ENCODE assay signal across 8 cellular contexts in genomic region chr3:32467333-32468070, GRCh38. TPM values are rescaled to one million over a fixed set of nuclear protein-coding genes. Genes with fewer than 3 reads are reported as not detected.
DNase-seq lines count a peak whose midpoint lies in the region; ATAC-seq and TF ChIP-seq lines count a peak whose summit lies in the region.

No MANE protein-coding gene starts in this region.

- H2AFZ ChIP-seq in SK-N-SH (ENCODE audit: low read depth) = no peak overlapping the region

- H3K9me3 Mint-ChIP-seq in activated naive CD8-positive, alpha-beta T cell treated with anti-CD3 and anti-CD28 coated beads for 36 hours = no peaks in the 10 kb centered on the region

- in situ Hi-C loops in KBM-7 (cut with MboI; ENCODE audit: low pct_unique_long_range_greater_than_20kb, low sequenced_read_pairs) = no loop called here

- POLR2A ChIA-PET in SK-N-SH (lab: Yijun Ruan, JAX) = interaction anchor here (0.7 to 1.7 kb wide), 3 partner anchors 20 to 92 kb away, joined by 3 to 4 read pairs (median 3); no protein-coding TSS in a partner anchor

- peaks cover 0 to 5% of the 10 kb centered on the region in 2 experiments for H3K36me3 ChIP-seq in SK-N-SH (replicated peaks in 1 of 2; ENCODE audit: control insufficient read depth in 1 of 2, insufficient read depth in 2 of 2, low read length in 1 of 2)
- peaks cover 0 to 8% (median 0%) of the 10 kb centered on the region in 9 donors for H3K36me3 ChIP-seq in heart left ventricle
- H3K36me3 ChIP-seq in prostate gland = no peaks in the 10 kb centered on the region

- H3K4me1 ChIP-seq in SK-N-SH (ENCODE audit: control insufficient read depth in 1 of 2, insufficient read depth in 2 of 2, low read depth in 1 of 2, low read length in 1 of 2) (peaks cover 0 to 13% of the 10 kb centered on the region in 2 experiments; a peak in 3 of 4 replicates), heart left ventricle (peaks cover 0 to 36% (median 9%) of the 10 kb centered on the region in 12 donors), prostate gland (replicated peaks) (no peaks in the 10 kb centered on the region)

- peaks cover 16% of the 10 kb centered on the region for H3F3A ChIP-seq in SK-N-SH (replicated peaks; ENCODE audit: insufficient read depth)

- no peak overlapping the region for H3K27ac Mint-ChIP-seq in activated naive CD8-positive, alpha-beta T cell treated with anti-CD3 and anti-CD28 coated beads for 36 hours

- peaks cover 11% of the 10 kb centered on the region for H4K20me1 ChIP-seq in SK-N-SH (ENCODE audit: insufficient read depth)

- H3K27me3 ChIP-seq in SK-N-SH (ENCODE audit: insufficient read depth) (no peaks in the 10 kb centered on the region), heart left ventricle (no peaks in the 10 kb centered on the region), prostate gland (replicated peaks; ENCODE audit: insufficient read depth) (no peaks in the 10 kb centered on the region)

- no peaks in the 10 kb centered on the region for H3K9me2 ChIP-seq in SK-N-SH

- H3K9me3 ChIP-seq in SK-N-SH = no peaks in the 10 kb centered on the region
- no peaks in the 10 kb centered on the region for H3K9me3 ChIP-seq in heart left ventricle
- no peaks in the 10 kb centered on the region for H3K9me3 ChIP-seq in prostate gland

- 76% methylated on average over 17 of the region's 41 CpGs for WGBS in SK-N-SH (ENCODE audit: low lambda C conversion rate)
- 28 to 38% (median 33%) methylated on average over 25 to 41 of the region's 41 CpGs for WGBS in heart left ventricle, 4 donors
- WGBS in prostate gland = 23% methylated on average over 41 of the region's 41 CpGs

- peaks cover 18% of the 10 kb centered on the region for H3K4me1 Mint-ChIP-seq in activated naive CD8-positive, alpha-beta T cell treated with anti-CD3 and anti-CD28 coated beads for 36 hours

- TF ChIP-seq EP300 in SK-N-SH (IDR thresholded peaks at IDR 0.05; ENCODE audit: borderline replicate concordance in 1 of 2, low read depth in 1 of 2, low read length in 1 of 2) = no peak

- no peak overlapping the region; a peak in 1 of 4 replicates for H3K4me3 ChIP-seq in SK-N-SH (ENCODE audit: low read depth in 2 of 2, low read length in 1 of 2)
- H3K4me3 ChIP-seq in heart left ventricle = peak overlapping the region in 10 of 12 donors; percentile 25 to 57 (median 46)
- H3K4me3 ChIP-seq in prostate gland = peak overlapping the region; percentile 26 to 32

- peak in 1 of 2 donors; percentile 15 for TF ChIP-seq POLR2A in heart left ventricle (IDR thresholded peaks at IDR 0.05)
- TF ChIP-seq POLR2A in prostate gland (IDR thresholded peaks at IDR 0.05) = no peak

- peaks cover 6% of the 10 kb centered on the region for H3K36me3 Mint-ChIP-seq in activated naive CD8-positive, alpha-beta T cell treated with anti-CD3 and anti-CD28 coated beads for 36 hours

- DNase-seq in DMS53 treated with DMSO at 0.1 percent for 48 hours (lab: John Stamatoyannopoulos, UW; ENCODE audit: unreplicated experiment) (peak; percentile 24), KBM-7 (peak; percentile 79), SK-N-SH (peak; percentile 91), heart left ventricle (peak; percentile 59 to 89 (median 68)), prostate gland (ENCODE audit: low spot score) (peak; percentile 58), ureter (ENCODE audit: low spot score) (peak; percentile 67)
- peak; percentile 79 for DNase-seq in activated naive CD8-positive, alpha-beta T cell treated with anti-CD3 and anti-CD28 coated beads for 36 hours

- peak; percentile 83 for TF ChIP-seq RAD21 in SK-N-SH (IDR thresholded peaks at IDR 0.05; ENCODE audit: low read length)

- H3K27ac ChIP-seq in SK-N-SH (ENCODE audit: low read depth in 2 of 2, low read length in 1 of 2) = no peak overlapping the region
- H3K27ac ChIP-seq in heart left ventricle = peak overlapping the region in 2 of 12 donors; percentile 35 to 51
- H3K27ac ChIP-seq in prostate gland = no peak overlapping the region

- H3K27me3 Mint-ChIP-seq in activated naive CD8-positive, alpha-beta T cell treated with anti-CD3 and anti-CD28 coated beads for 36 hours = no peaks in the 10 kb centered on the region

- H3K4me2 ChIP-seq in SK-N-SH = no peak overlapping the region

- H3K79me2 ChIP-seq in SK-N-SH (ENCODE audit: insufficient read depth) = peaks cover 5% of the 10 kb centered on the region; the same call in 1 of the 2 replicates

- intact Hi-C loops in heart left ventricle (cut with DNase I) = loop anchor here (1.0 to 10.0 kb wide), 10 partner anchors 63 to 293 kb away; partner anchors contain the start of gene CMTM7 (in 3 of the 10)
- intact Hi-C loops in prostate gland (cut with DNase I) = loop anchor here (2.0 kb wide), 1 partner anchor 93 kb away; no protein-coding TSS in a partner anchor

- CTCF ChIA-PET in SK-N-SH (lab: Yijun Ruan, JAX) = interaction anchor here (0.6 to 4.5 kb wide), 84 partner anchors 10 to 1254 kb away, joined by 3 to 98 read pairs (median 5); partner anchors contain the start of genes CMTM6 and CMTM7

- peak; percentile 81 for ATAC-seq in GM21526 (IDR thresholded peaks at IDR 0.05; ENCODE audit: low FRiP score, unreplicated experiment)
- peak; percentile 40 to 94 (median 88) for ATAC-seq in heart left ventricle

- TF ChIP-seq CTCF in SK-N-SH (IDR thresholded peaks at IDR 0.05) (peak; percentile 87), heart left ventricle (IDR thresholded peaks at IDR 0.05) (peak; percentile 98 to 100 (median 99)), prostate gland (IDR thresholded peaks at IDR 0.05) (peak; percentile 94 to 97 (median 96))

- H3K9ac ChIP-seq in SK-N-SH = no peak overlapping the region

- peak overlapping the region; percentile 14 for H3K4me3 Mint-ChIP-seq in activated naive CD8-positive, alpha-beta T cell treated with anti-CD3 and anti-CD28 coated beads for 36 hours

TF ChIP-seq in SK-N-SH, 30 proteins besides CTCF, POLR2A, EP300 and RAD21:
- TF ChIP-seq CHD2 (IDR thresholded peaks at IDR 0.05; ENCODE audit: low read length, partially characterized antibody) = peak; percentile 20
- no peak for TF ChIP-seq USF1 (IDR thresholded peaks at IDR 0.05; ENCODE audit: borderline replicate concordance, low read depth)
- no peak for TF ChIP-seq FOSL2 (IDR thresholded peaks at IDR 0.05; ENCODE audit: borderline replicate concordance, low read depth)
- peak; percentile 83 for TF ChIP-seq SMC3 (IDR thresholded peaks at IDR 0.05; ENCODE audit: low read depth, low read length)
- TF ChIP-seq REST (IDR thresholded peaks at IDR 0.05; ENCODE audit: low read depth, low read length) = no peak
- no peak for TF ChIP-seq ZBTB33 (IDR thresholded peaks at IDR 0.05; ENCODE audit: borderline replicate concordance, low read depth)
TF ChIP-seq in SK-N-SH: peak in this region for 2.

RNA-seq across cellular contexts. Expression of gene CMTM6, which starts 35.1 kb away (rescaled TPM):
- polyA plus RNA-seq in SK-N-SH (2012; rRNA removed) (29.8 and 37.8 TPM in 2 replicates), heart left ventricle (10 to 100 TPM in 1 of 2 donors, 1 to 10 TPM in 1; 5.2 to 11.6 TPM)
- 54.7 and 70.8 TPM in 2 replicates for polyA plus RNA-seq in SK-N-SH (2012; cell fraction: cytosol; rRNA removed)
- polyA plus RNA-seq in SK-N-SH (2012; cell fraction: nucleus; rRNA removed) = 5.2 and 13.8 TPM in 2 replicates
- 10 to 100 TPM; 51.5 to 52.7 TPM for total RNA-seq in activated naive CD8-positive, alpha-beta T cell treated with anti-CD3 and anti-CD28 coated beads for 36 hours
- total RNA-seq in heart left ventricle (10 to 100 TPM in 7 of 9 donors, 1 to 10 TPM in 2; 8.9 to 34.8 (median 12.5) TPM), prostate gland (100 to 1,000 TPM in 1 of 2 donors, 10 to 100 TPM in 1; 79.8 to 237 TPM), ureter (72.5 TPM)

Comparison
In these comparisons a context has a peak if more than half of its experiments do, and no peak if none do; other contexts are left out.
1. DNase-seq: peak in every context shown above with its lines; median percentile 91 in SK-N-SH; 79 in KBM-7; 79 in activated naive CD8-positive, alpha-beta T cell treated with anti-CD3 and anti-CD28 coated beads for 36 hours; 68 in heart left ventricle; 67 in ureter; 58 in prostate gland; 24 in DMS53 treated with DMSO at 0.1 percent for 48 hours.
2. H3K4me3 ChIP-seq: peak in heart left ventricle (10 of 12) and prostate gland (2 of 2); none in SK-N-SH (0 of 2).
3. Peak in every context shown above with its lines, with median percentiles within 50 percentile points of each other: CTCF ChIP-seq.